In the genomic region with DNA sequence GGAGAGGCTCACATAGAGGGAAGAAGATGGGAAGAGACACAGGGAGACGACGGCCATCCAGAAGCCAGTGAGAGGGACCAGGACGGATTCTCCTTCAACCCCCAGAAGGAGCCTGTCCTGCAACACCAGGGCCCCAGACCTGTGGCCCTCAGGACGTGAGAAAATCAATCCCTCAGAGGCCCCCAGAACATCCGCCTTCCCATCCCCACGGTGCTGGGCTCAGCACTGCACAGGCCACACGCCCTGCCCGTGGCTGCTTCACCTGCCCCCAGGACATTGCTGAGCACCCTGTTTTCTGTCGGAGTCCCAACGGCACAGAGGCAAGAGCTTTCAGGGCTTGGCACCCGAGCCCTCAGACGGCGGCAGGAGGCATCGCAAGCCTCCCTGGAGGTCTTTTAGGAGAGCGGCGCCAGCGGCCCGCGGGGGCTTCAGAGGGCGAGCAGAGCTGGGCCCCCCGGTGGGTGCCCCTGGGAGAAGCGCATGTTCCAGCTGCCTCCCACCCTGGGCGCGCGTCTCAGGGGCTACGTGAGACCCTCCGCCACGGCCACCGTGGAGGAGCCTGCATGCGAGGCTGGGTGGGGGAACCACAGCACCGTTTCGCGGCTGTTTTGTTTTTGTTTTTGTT, we compare ENCODE assay signal across 22 cellular contexts. TPM values are rescaled to one million over a fixed set of nuclear protein-coding genes. Genes with fewer than 3 reads are reported as not detected.
A peak's percentile ranks its signal among the peaks of the same experiment; 100 is the strongest.
DNase-seq lines count a peak whose midpoint lies in the region; ATAC-seq and TF ChIP-seq lines count a peak whose summit lies in the region.
"Had no signal": no experiment of that assay in that cellular context is flagged by ENCODE, and none has a peak within 500 bp of the region (broad histone marks: within the 10 kb centered on the region; RNA-seq: fewer than 3 reads in every experiment).

No MANE protein-coding gene starts in this region.

- 89% methylated on average over 28 of the region's 33 CpGs for WGBS in esophagus muscularis mucosa

- no peak for TF ChIP-seq POLR2A in esophagus muscularis mucosa (IDR thresholded peaks at IDR 0.05; ENCODE audit: low read depth)

- H3K4me3 ChIP-seq in neural progenitor cell (no peak overlapping the region), esophagus muscularis mucosa (no peak overlapping the region)
- H3K4me3 ChIP-seq: gastroesophageal sphincter, HAP-1, SJSA1 had no signal

- H3K4me1 Mint-ChIP-seq in natural killer cell treated with Interleukin-12 subunit alpha and Interleukin-12 subunit beta and Interleukin-15 and Interleukin-18, amount 100 ng/mL, for 72 hours (ENCODE audit: low read depth in 2 of 2) = no peaks in the 10 kb centered on the region
- H3K4me1 Mint-ChIP-seq in natural killer cell (no peaks in the 10 kb centered on the region), chondrocyte (ENCODE audit: low read depth) (peaks cover 25% of the 10 kb centered on the region), neural progenitor cell (peaks cover 5% of the 10 kb centered on the region)
- H3K4me1 Mint-ChIP-seq in stimulated activated effector memory CD8-positive, alpha-beta T cell treated with anti-CD3 and anti-CD28 coated beads, Interleukin-12 subunit alpha, Interleukin-12 subunit beta, amount 100 ng/mL, for 72 hours = no peaks in the 10 kb centered on the region

- H3K36me3 ChIP-seq in neural progenitor cell = no peaks in the 10 kb centered on the region
- no peaks in the 10 kb centered on the region for H3K36me3 ChIP-seq in esophagus muscularis mucosa
- H3K36me3 ChIP-seq: gastroesophageal sphincter, HAP-1, neutrophil, SJSA1 had no signal

- no peaks in the 10 kb centered on the region for H4K20me1 ChIP-seq in neural progenitor cell (ENCODE audit: low read depth)

- TF ChIP-seq EP300 in esophagus muscularis mucosa (IDR thresholded peaks at IDR 0.05) = no peak

- H3K9ac ChIP-seq in neural progenitor cell = no peak overlapping the region

- H3K27me3 ChIP-seq in neural progenitor cell = no peaks in the 10 kb centered on the region
- H3K27me3 ChIP-seq in esophagus muscularis mucosa = peaks cover 0 to 20% (median 0%) of the 10 kb centered on the region in 4 donors
- H3K27me3 ChIP-seq: SJSA1 had no signal

- H3K4me1 ChIP-seq in neural progenitor cell (peaks cover 18% of the 10 kb centered on the region), esophagus muscularis mucosa (peaks cover 0 to 7% (median 6%) of the 10 kb centered on the region in 4 donors)
- H3K4me1 ChIP-seq: HAP-1 had no signal

- no peaks in the 10 kb centered on the region for H3K36me3 Mint-ChIP-seq in natural killer cell treated with Interleukin-12 subunit alpha and Interleukin-12 subunit beta and Interleukin-15 and Interleukin-18, amount 100 ng/mL, for 72 hours
- H3K36me3 Mint-ChIP-seq in natural killer cell = no peaks in the 10 kb centered on the region
- H3K36me3 Mint-ChIP-seq in chondrocyte (ENCODE audit: low read depth) = no peaks in the 10 kb centered on the region
- no peaks in the 10 kb centered on the region for H3K36me3 Mint-ChIP-seq in neural progenitor cell
- H3K36me3 Mint-ChIP-seq in stimulated activated effector memory CD8-positive, alpha-beta T cell treated with anti-CD3 and anti-CD28 coated beads, Interleukin-12 subunit alpha, Interleukin-12 subunit beta, amount 100 ng/mL, for 72 hours = no peaks in the 10 kb centered on the region
- H3K36me3 Mint-ChIP-seq: activated CD4-positive, alpha-beta memory T cell treated with anti-CD3 and anti-CD28 coated beads for 36 hours had no signal

- DNase-seq in natural killer cell treated with Interleukin-12 subunit alpha and Interleukin-12 subunit beta and Interleukin-15 and Interleukin-18, amount 100 ng/mL, for 72 hours (ENCODE audit: low spot score) = peak; percentile 58
- DNase-seq in natural killer cell = no peak
- peak; percentile 83 for DNase-seq in chondrocyte (ENCODE audit: low spot score)
- DNase-seq in neural progenitor cell (ENCODE audit: low spot score) = no peak
- DNase-seq in NK-92 (lab: John Stamatoyannopoulos, UW; ENCODE audit: unreplicated experiment) = no peak
- DNase-seq in stimulated activated effector memory CD8-positive, alpha-beta T cell treated with anti-CD3 and anti-CD28 coated beads, Interleukin-12 subunit alpha, Interleukin-12 subunit beta, amount 100 ng/mL, for 72 hours (ENCODE audit: low spot score in 2 of 2) = no peak
- DNase-seq in esophagus muscularis mucosa (ENCODE audit: extremely low spot score) = no peak
- DNase-seq: activated CD4-positive, alpha-beta memory T cell treated with anti-CD3 and anti-CD28 coated beads for 36 hours; activated CD8-positive, alpha-beta memory T cell treated with anti-CD3 and anti-CD28 coated beads, Interleukin-2, amount 50 U/mL, for 4 hours; islet precursor cell; NCI-H1092; NCI-H187 treated with DMSO at 0.1 percent for 48 hours; NCI-H2171 treated with DMSO at 0.1 percent for 48 hours; NCI-H526; stimulated activated CD8-positive, alpha-beta memory T cell treated with anti-CD3 and anti-CD28 coated beads, Interleukin-4, amount 100 ng/mL, for 48 hours; trophoblast cell had no signal

- no peaks in the 10 kb centered on the region for H3K9me3 ChIP-seq in neural progenitor cell (ENCODE audit: low read depth)
- peaks cover 0 to 14% (median 4%) of the 10 kb centered on the region in 4 donors for H3K9me3 ChIP-seq in esophagus muscularis mucosa
- H3K9me3 ChIP-seq: HAP-1, SJSA1 had no signal

- no peaks in the 10 kb centered on the region for H3K79me2 ChIP-seq in neural progenitor cell (ENCODE audit: low read depth)

- H3K27me3 Mint-ChIP-seq in natural killer cell treated with Interleukin-12 subunit alpha and Interleukin-12 subunit beta and Interleukin-15 and Interleukin-18, amount 100 ng/mL, for 72 hours = peaks cover 0 to 2% of the 10 kb centered on the region in 2 donors
- H3K27me3 Mint-ChIP-seq in natural killer cell (ENCODE audit: low read depth in 2 of 2) (no peaks in the 10 kb centered on the region), chondrocyte (ENCODE audit: low read depth) (peaks cover 3% of the 10 kb centered on the region), neural progenitor cell (ENCODE audit: insufficient read depth, low read depth) (no peaks in the 10 kb centered on the region)

- no peak overlapping the region for H3K4me2 ChIP-seq in neural progenitor cell

- H3K27ac ChIP-seq in neural progenitor cell = no peak overlapping the region
- H3K27ac ChIP-seq in esophagus muscularis mucosa (replicated peaks in 1 of 4) = no peak overlapping the region
- H3K27ac ChIP-seq: gastroesophageal sphincter, neutrophil, SJSA1 had no signal

- no peaks in the 10 kb centered on the region for H3F3A ChIP-seq in neural progenitor cell (ENCODE audit: low read depth)

- no peak overlapping the region for H2AFZ ChIP-seq in neural progenitor cell (replicated peaks)

- no peaks in the 10 kb centered on the region for H3K9me3 Mint-ChIP-seq in natural killer cell treated with Interleukin-12 subunit alpha and Interleukin-12 subunit beta and Interleukin-15 and Interleukin-18, amount 100 ng/mL, for 72 hours
- H3K9me3 Mint-ChIP-seq in natural killer cell = no peaks in the 10 kb centered on the region
- peaks cover 8% of the 10 kb centered on the region for H3K9me3 Mint-ChIP-seq in chondrocyte (ENCODE audit: low read depth)
- H3K9me3 Mint-ChIP-seq in neural progenitor cell = peaks cover 3% of the 10 kb centered on the region
- no peaks in the 10 kb centered on the region for H3K9me3 Mint-ChIP-seq in stimulated activated effector memory CD8-positive, alpha-beta T cell treated with anti-CD3 and anti-CD28 coated beads, Interleukin-12 subunit alpha, Interleukin-12 subunit beta, amount 100 ng/mL, for 72 hours

- H3K27ac Mint-ChIP-seq in natural killer cell treated with Interleukin-12 subunit alpha and Interleukin-12 subunit beta and Interleukin-15 and Interleukin-18, amount 100 ng/mL, for 72 hours = no peak overlapping the region
- H3K27ac Mint-ChIP-seq in natural killer cell (no peak overlapping the region), chondrocyte (ENCODE audit: unreplicated experiment) (no peak overlapping the region), neural progenitor cell (peak overlapping the region; percentile 83)
- H3K27ac Mint-ChIP-seq in stimulated activated effector memory CD8-positive, alpha-beta T cell treated with anti-CD3 and anti-CD28 coated beads, Interleukin-12 subunit alpha, Interleukin-12 subunit beta, amount 100 ng/mL, for 72 hours = no peak overlapping the region
- H3K27ac Mint-ChIP-seq: activated CD4-positive, alpha-beta memory T cell treated with anti-CD3 and anti-CD28 coated beads for 36 hours; progenitor cell of endocrine pancreas had no signal

- intact Hi-C loops in natural killer cell (cut with micrococcal nuclease) = no loop called here
- intact Hi-C loops in esophagus muscularis mucosa (cut with DNase I) = no loop called here

- H3K4me3 Mint-ChIP-seq in natural killer cell treated with Interleukin-12 subunit alpha and Interleukin-12 subunit beta and Interleukin-15 and Interleukin-18, amount 100 ng/mL, for 72 hours = no peak overlapping the region
- no peak overlapping the region for H3K4me3 Mint-ChIP-seq in natural killer cell
- H3K4me3 Mint-ChIP-seq in chondrocyte (ENCODE audit: unreplicated experiment) = no peak overlapping the region
- H3K4me3 Mint-ChIP-seq in neural progenitor cell = no peak overlapping the region
- H3K4me3 Mint-ChIP-seq in stimulated activated effector memory CD8-positive, alpha-beta T cell treated with anti-CD3 and anti-CD28 coated beads, Interleukin-12 subunit alpha, Interleukin-12 subunit beta, amount 100 ng/mL, for 72 hours = no peak overlapping the region
- H3K4me3 Mint-ChIP-seq: activated CD4-positive, alpha-beta memory T cell treated with anti-CD3 and anti-CD28 coated beads for 36 hours had no signal

- no peak for ATAC-seq in natural killer cell treated with Interleukin-12 subunit alpha and Interleukin-12 subunit beta and Interleukin-15 and Interleukin-18, amount 100 ng/mL, for 72 hours
- ATAC-seq in natural killer cell = no peak
- no peak for ATAC-seq in stimulated activated effector memory CD8-positive, alpha-beta T cell treated with anti-CD3 and anti-CD28 coated beads, Interleukin-12 subunit alpha, Interleukin-12 subunit beta, amount 100 ng/mL, for 72 hours
- ATAC-seq: activated CD4-positive, CD25-positive, alpha-beta regulatory T cell treated with anti-CD3 and anti-CD28 coated beads, Interleukin-2, amount 50 U/mL, for 24 hours; gastroesophageal sphincter had no signal

- TF ChIP-seq CTCF in natural killer cell (IDR thresholded peaks at IDR 0.05) = no peak
- no peak for TF ChIP-seq CTCF in chondrocyte (IDR thresholded peaks at IDR 0.05)
- no peak for TF ChIP-seq CTCF in neural progenitor cell (IDR thresholded peaks at IDR 0.05)
- no peak for TF ChIP-seq CTCF in esophagus muscularis mucosa (IDR thresholded peaks at IDR 0.05)

RNA-seq across cellular contexts. Expression of gene PDGFA, which starts 42.8 kb away (rescaled TPM):
- total RNA-seq in natural killer cell treated with Interleukin-12 subunit alpha and Interleukin-12 subunit beta and Interleukin-15 and Interleukin-18, amount 100 ng/mL, for 72 hours = 1 to 10 TPM; 1.3 to 5.0 TPM
- total RNA-seq in natural killer cell (1 to 10 TPM in 2 of 3 donors, under 1 TPM in 1; 0.86 to 2.0 (median 1.5) TPM), chondrocyte (38.1 to 72.5 TPM (median 70.6 TPM) in 3 replicates), neural progenitor cell (ENCODE audit: low replicate concordance) (9.8 and 13.7 TPM in 2 replicates), esophagus muscularis mucosa (100 to 1,000 TPM in 2 of 4 donors, 10 to 100 TPM in 2; 88.0 to 184 (median 119) TPM)

Comparison
In these comparisons a context has a peak if more than half of its experiments do, and no peak if none do; other contexts are left out.
1. DNase-seq: peak in natural killer cell treated with Interleukin-12 subunit alpha and Interleukin-12 subunit beta and Interleukin-15 and Interleukin-18, amount 100 ng/mL, for 72 hours (single experiment) and chondrocyte (single experiment); none in natural killer cell (single experiment), neural progenitor cell (single experiment), NK-92 (single experiment), stimulated activated effector memory CD8-positive, alpha-beta T cell treated with anti-CD3 and anti-CD28 coated beads, Interleukin-12 subunit alpha, Interleukin-12 subunit beta, amount 100 ng/mL, for 72 hours (0 of 2) and esophagus muscularis mucosa (single experiment).